ENCODE assay signal across 2 cellular contexts in genomic region chr6:43243649-43244321, GRCh38.
TF ChIP-seq lines count a peak whose summit lies in the region.

No MANE protein-coding gene starts in this region.

TF ChIP-seq in A549, 52 proteins besides CTCF, POLR2A, EP300 and RAD21:
- TF ChIP-seq ELK1 (IDR thresholded peaks at IDR 0.05; ENCODE audit: low read depth, low read length) (no peak), ZSCAN20 (CRISPR knock-in tag; IDR thresholded peaks at IDR 0.05) (no peak), ZFP36 (IDR thresholded peaks at IDR 0.05; ENCODE audit: borderline replicate concordance, partially characterized antibody) (no peak), HOXB13 (CRISPR knock-in tag; IDR thresholded peaks at IDR 0.05; ENCODE audit: low read depth) (no peak), ESRRA (IDR thresholded peaks at IDR 0.05; ENCODE audit: borderline replicate concordance, low read length) (no peak), HOXB5 (CRISPR knock-in tag; IDR thresholded peaks at IDR 0.05) (no peak)
- TF ChIP-seq, protein P1, sequence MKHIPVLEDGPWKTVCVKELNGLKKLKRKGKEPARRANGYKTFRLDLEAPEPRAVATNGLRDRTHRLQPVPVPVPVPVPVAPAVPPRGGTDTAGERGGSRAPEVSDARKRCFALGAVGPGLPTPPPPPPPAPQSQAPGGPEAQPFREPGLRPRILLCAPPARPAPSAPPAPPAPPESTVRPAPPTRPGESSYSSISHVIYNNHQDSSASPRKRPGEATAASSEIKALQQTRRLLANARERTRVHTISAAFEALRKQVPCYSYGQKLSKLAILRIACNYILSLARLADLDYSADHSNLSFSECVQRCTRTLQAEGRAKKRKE (CRISPR knock-in tag; IDR thresholded peaks at IDR 0.05; ENCODE audit: low read depth) = no peak

TF ChIP-seq in K562, 482 proteins besides CTCF, POLR2A, EP300 and RAD21:
- TF ChIP-seq PRMT5 (CRISPR knock-in tag; IDR thresholded peaks at IDR 0.05) (no peak), KDM4B (IDR thresholded peaks at IDR 0.05; ENCODE audit: borderline replicate concordance in 2 of 2, low read depth in 1 of 2) (no peak), THRB (CRISPR knock-in tag; conservative IDR thresholded peaks at IDR 0.05) (0 out of 2 replicates have a peak, but pooled peaks have one; percentile 43), OTX1 (CRISPR knock-in tag; IDR thresholded peaks at IDR 0.05) (0 out of 2 replicates have a peak, but pooled peaks have one; percentile 62), POLR2G (IDR thresholded peaks at IDR 0.05; ENCODE audit: low read depth, low read length) (no peak), ZBTB26 (CRISPR knock-in tag; IDR thresholded peaks at IDR 0.05) (0 out of 2 replicates have a peak, but pooled peaks have one; percentile 24), MCM3 (IDR thresholded peaks at IDR 0.05) (0 out of 2 replicates have a peak, but pooled peaks have one; percentile 41), ELF4 (CRISPR knock-in tag; IDR thresholded peaks at IDR 0.05) (0 out of 2 replicates have a peak, but pooled peaks have one; percentile 9)
- TF ChIP-seq, protein P2, sequence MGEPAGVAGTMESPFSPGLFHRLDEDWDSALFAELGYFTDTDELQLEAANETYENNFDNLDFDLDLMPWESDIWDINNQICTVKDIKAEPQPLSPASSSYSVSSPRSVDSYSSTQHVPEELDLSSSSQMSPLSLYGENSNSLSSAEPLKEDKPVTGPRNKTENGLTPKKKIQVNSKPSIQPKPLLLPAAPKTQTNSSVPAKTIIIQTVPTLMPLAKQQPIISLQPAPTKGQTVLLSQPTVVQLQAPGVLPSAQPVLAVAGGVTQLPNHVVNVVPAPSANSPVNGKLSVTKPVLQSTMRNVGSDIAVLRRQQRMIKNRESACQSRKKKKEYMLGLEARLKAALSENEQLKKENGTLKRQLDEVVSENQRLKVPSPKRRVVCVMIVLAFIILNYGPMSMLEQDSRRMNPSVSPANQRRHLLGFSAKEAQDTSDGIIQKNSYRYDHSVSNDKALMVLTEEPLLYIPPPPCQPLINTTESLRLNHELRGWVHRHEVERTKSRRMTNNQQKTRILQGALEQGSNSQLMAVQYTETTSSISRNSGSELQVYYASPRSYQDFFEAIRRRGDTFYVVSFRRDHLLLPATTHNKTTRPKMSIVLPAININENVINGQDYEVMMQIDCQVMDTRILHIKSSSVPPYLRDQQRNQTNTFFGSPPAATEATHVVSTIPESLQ (CRISPR knock-in tag; IDR thresholded peaks at IDR 0.05) = no peak
- TF ChIP-seq, protein P3, sequence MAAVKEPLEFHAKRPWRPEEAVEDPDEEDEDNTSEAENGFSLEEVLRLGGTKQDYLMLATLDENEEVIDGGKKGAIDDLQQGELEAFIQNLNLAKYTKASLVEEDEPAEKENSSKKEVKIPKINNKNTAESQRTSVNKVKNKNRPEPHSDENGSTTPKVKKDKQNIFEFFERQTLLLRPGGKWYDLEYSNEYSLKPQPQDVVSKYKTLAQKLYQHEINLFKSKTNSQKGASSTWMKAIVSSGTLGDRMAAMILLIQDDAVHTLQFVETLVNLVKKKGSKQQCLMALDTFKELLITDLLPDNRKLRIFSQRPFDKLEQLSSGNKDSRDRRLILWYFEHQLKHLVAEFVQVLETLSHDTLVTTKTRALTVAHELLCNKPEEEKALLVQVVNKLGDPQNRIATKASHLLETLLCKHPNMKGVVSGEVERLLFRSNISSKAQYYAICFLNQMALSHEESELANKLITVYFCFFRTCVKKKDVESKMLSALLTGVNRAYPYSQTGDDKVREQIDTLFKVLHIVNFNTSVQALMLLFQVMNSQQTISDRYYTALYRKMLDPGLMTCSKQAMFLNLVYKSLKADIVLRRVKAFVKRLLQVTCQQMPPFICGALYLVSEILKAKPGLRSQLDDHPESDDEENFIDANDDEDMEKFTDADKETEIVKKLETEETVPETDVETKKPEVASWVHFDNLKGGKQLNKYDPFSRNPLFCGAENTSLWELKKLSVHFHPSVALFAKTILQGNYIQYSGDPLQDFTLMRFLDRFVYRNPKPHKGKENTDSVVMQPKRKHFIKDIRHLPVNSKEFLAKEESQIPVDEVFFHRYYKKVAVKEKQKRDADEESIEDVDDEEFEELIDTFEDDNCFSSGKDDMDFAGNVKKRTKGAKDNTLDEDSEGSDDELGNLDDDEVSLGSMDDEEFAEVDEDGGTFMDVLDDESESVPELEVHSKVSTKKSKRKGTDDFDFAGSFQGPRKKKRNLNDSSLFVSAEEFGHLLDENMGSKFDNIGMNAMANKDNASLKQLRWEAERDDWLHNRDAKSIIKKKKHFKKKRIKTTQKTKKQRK (IDR thresholded peaks at IDR 0.05; ENCODE audit: borderline replicate concordance, low read depth, low read length) = no peak
